Comparison of ENCODE assay signal across 8 cellular contexts in genomic region chr1:91501527-91501859, GRCh38. TPM values are rescaled to one million over a fixed set of nuclear protein-coding genes. Genes with fewer than 3 reads are reported as not detected.
A peak's percentile ranks its signal among the peaks of the same experiment; 100 is the strongest.
DNase-seq lines count a peak whose midpoint lies in the region; ATAC-seq and TF ChIP-seq lines count a peak whose summit lies in the region.

No MANE protein-coding gene starts in this region.

- H3K36me3 Mint-ChIP-seq in activated CD8-positive, alpha-beta memory T cell treated with anti-CD3 and anti-CD28 coated beads, Interleukin-2, amount 10 ng/mL, durations not matched to agents 7 days and 5 days = peaks cover 21% of the 10 kb centered on the region
- no peaks in the 10 kb centered on the region; the same call in 1 of the 2 replicates for H3K36me3 Mint-ChIP-seq in HFFc6 (ENCODE audit: low read depth)
- peaks cover 20% of the 10 kb centered on the region for H3K36me3 Mint-ChIP-seq in activated CD8-positive, alpha-beta T cell treated with anti-CD3 and anti-CD28 coated beads for 36 hours (ENCODE audit: low read depth)

- POLR2A ChIA-PET in activated CD8-positive, alpha-beta T cell treated with anti-CD3 and anti-CD28 coated beads for 36 hours (lab: Charles Lee) = interaction anchor here (0.7 to 1.7 kb wide), 7 partner anchors 10 to 383 kb away, joined by 3 to 5 read pairs (median 3); no protein-coding TSS in a partner anchor

- no peaks in the 10 kb centered on the region for H3K27me3 Mint-ChIP-seq in activated CD8-positive, alpha-beta memory T cell treated with anti-CD3 and anti-CD28 coated beads, Interleukin-2, amount 10 ng/mL, durations not matched to agents 7 days and 5 days
- H3K27me3 Mint-ChIP-seq in HFFc6 (ENCODE audit: insufficient read depth) = no peaks in the 10 kb centered on the region; the same call in 1 of the 2 replicates
- H3K27me3 Mint-ChIP-seq in activated CD8-positive, alpha-beta T cell treated with anti-CD3 and anti-CD28 coated beads for 36 hours = no peaks in the 10 kb centered on the region

- TF ChIP-seq CTCF in HFFc6 (IDR thresholded peaks at IDR 0.05) = peak; percentile 53
- TF ChIP-seq CTCF in activated CD8-positive, alpha-beta T cell treated with anti-CD3 and anti-CD28 coated beads for 36 hours (IDR thresholded peaks at IDR 0.05) = peak; percentile 35

- peak overlapping the region; percentile 82 for H3K27ac ChIP-seq in substantia nigra (ENCODE audit: low read depth, low read length, poor library complexity, severe bottlenecking)

- CTCF ChIA-PET in activated CD8-positive, alpha-beta memory T cell treated with anti-CD3 and anti-CD28 coated beads, Interleukin-2, amount 10 ng/mL, durations not matched to agents 7 days and 5 days (lab: Charles Lee) = interaction anchor here (1.0 to 3.1 kb wide), 10 partner anchors 11 to 439 kb away, joined by 3 to 14 read pairs (median 4); no protein-coding TSS in a partner anchor
- CTCF ChIA-PET in activated CD8-positive, alpha-beta T cell treated with anti-CD3 and anti-CD28 coated beads for 36 hours (lab: Charles Lee) = interaction anchor here (0.8 to 2.4 kb wide), 12 partner anchors 10 to 427 kb away, joined by 3 to 11 read pairs (median 4); partner anchors contain the start of gene TGFBR3

- no peak overlapping the region for H3K27ac Mint-ChIP-seq in activated CD8-positive, alpha-beta memory T cell treated with anti-CD3 and anti-CD28 coated beads, Interleukin-2, amount 10 ng/mL, durations not matched to agents 7 days and 5 days
- no peak overlapping the region for H3K27ac Mint-ChIP-seq in HFFc6
- no peak overlapping the region for H3K27ac Mint-ChIP-seq in activated CD8-positive, alpha-beta T cell treated with anti-CD3 and anti-CD28 coated beads for 36 hours

- H3K9me3 ChIP-seq in iPS-18c (ENCODE audit: control insufficient read depth, insufficient read depth, low read length) = no peaks in the 10 kb centered on the region

- intact Hi-C loops in activated CD8-positive, alpha-beta T cell treated with anti-CD3 and anti-CD28 coated beads for 36 hours (cut with micrococcal nuclease) = no loop called here

- peak; percentile 6 for ATAC-seq in activated CD8-positive, alpha-beta memory T cell treated with anti-CD3 and anti-CD28 coated beads, Interleukin-2, amount 10 ng/mL, durations not matched to agents 7 days and 5 days
- peak; percentile 24 for ATAC-seq in activated CD8-positive, alpha-beta T cell treated with anti-CD3 and anti-CD28 coated beads for 36 hours

- peaks cover 29% of the 10 kb centered on the region for H3K4me1 Mint-ChIP-seq in activated CD8-positive, alpha-beta memory T cell treated with anti-CD3 and anti-CD28 coated beads, Interleukin-2, amount 10 ng/mL, durations not matched to agents 7 days and 5 days
- H3K4me1 Mint-ChIP-seq in HFFc6 (ENCODE audit: low read depth) = peaks cover 38% of the 10 kb centered on the region
- H3K4me1 Mint-ChIP-seq in activated CD8-positive, alpha-beta T cell treated with anti-CD3 and anti-CD28 coated beads for 36 hours (ENCODE audit: low read depth) = peaks cover 18% of the 10 kb centered on the region

- H3K4me3 Mint-ChIP-seq in activated CD8-positive, alpha-beta memory T cell treated with anti-CD3 and anti-CD28 coated beads, Interleukin-2, amount 10 ng/mL, durations not matched to agents 7 days and 5 days = no peak overlapping the region
- H3K4me3 Mint-ChIP-seq in HFFc6 = no peak overlapping the region
- H3K4me3 Mint-ChIP-seq in activated CD8-positive, alpha-beta T cell treated with anti-CD3 and anti-CD28 coated beads for 36 hours = no peak overlapping the region

- H3K4me3 ChIP-seq in iPS-18c (ENCODE audit: insufficient read depth, low read depth, low read length) = peak overlapping the region; percentile 83

- no peaks in the 10 kb centered on the region for H3K9me3 Mint-ChIP-seq in activated CD8-positive, alpha-beta memory T cell treated with anti-CD3 and anti-CD28 coated beads, Interleukin-2, amount 10 ng/mL, durations not matched to agents 7 days and 5 days (ENCODE audit: low read depth)
- H3K9me3 Mint-ChIP-seq in HFFc6 = no peaks in the 10 kb centered on the region
- no peaks in the 10 kb centered on the region for H3K9me3 Mint-ChIP-seq in activated CD8-positive, alpha-beta T cell treated with anti-CD3 and anti-CD28 coated beads for 36 hours

- DNase-seq in activated CD8-positive, alpha-beta memory T cell treated with anti-CD3 and anti-CD28 coated beads, Interleukin-2, amount 10 ng/mL, durations not matched to agents 7 days and 5 days = no peak
- no peak for DNase-seq in activated CD8-positive, alpha-beta memory T cell treated with anti-CD3 and anti-CD28 coated beads for 24 hours
- DNase-seq in HFFc6 (no peak), NCI-H1417 (lab: John Stamatoyannopoulos, UW) (peak in 2 of 3 experiments; percentile 76 to 96), substantia nigra (lab: John Stamatoyannopoulos, UW) (peak in 4 of 49 donors; percentile 3 to 25 (median 18)), activated gamma-delta T cell treated with Interleukin-2 at 50 U/mL for 16 hours (no peak)
- DNase-seq in activated CD8-positive, alpha-beta T cell treated with anti-CD3 and anti-CD28 coated beads for 36 hours = peak; percentile 43

RNA-seq across cellular contexts. Expression of gene CDC7, which starts 0.8 kb away (rescaled TPM):
- 10 to 100 TPM; 39.5 to 39.7 TPM for total RNA-seq in activated CD8-positive, alpha-beta memory T cell treated with anti-CD3 and anti-CD28 coated beads, Interleukin-2, amount 10 ng/mL, durations not matched to agents 7 days and 5 days
- total RNA-seq in HFFc6 (2021; fragmentation: NEBNext Ultra II Directional; extraction: Animal tissue kit (Norgen Biotek cat#: 25700)) = 1 to 10 TPM; 3.6 to 8.7 (median 7.5) TPM
- total RNA-seq in activated CD8-positive, alpha-beta T cell treated with anti-CD3 and anti-CD28 coated beads for 36 hours = 10 to 100 TPM; 28.0 to 30.3 TPM

Comparison
In these comparisons a context has a peak if more than half of its experiments do, and no peak if none do; other contexts are left out.
1. DNase-seq: peak in NCI-H1417 (2 of 3) and activated CD8-positive, alpha-beta T cell treated with anti-CD3 and anti-CD28 coated beads for 36 hours (single experiment); none in activated CD8-positive, alpha-beta memory T cell treated with anti-CD3 and anti-CD28 coated beads, Interleukin-2, amount 10 ng/mL, durations not matched to agents 7 days and 5 days (single experiment), activated CD8-positive, alpha-beta memory T cell treated with anti-CD3 and anti-CD28 coated beads for 24 hours (single experiment), HFFc6 (single experiment) and activated gamma-delta T cell treated with Interleukin-2 at 50 U/mL for 16 hours (single experiment).